Comparison of ENCODE assay signal across 10 cellular contexts in the genomic region with DNA sequence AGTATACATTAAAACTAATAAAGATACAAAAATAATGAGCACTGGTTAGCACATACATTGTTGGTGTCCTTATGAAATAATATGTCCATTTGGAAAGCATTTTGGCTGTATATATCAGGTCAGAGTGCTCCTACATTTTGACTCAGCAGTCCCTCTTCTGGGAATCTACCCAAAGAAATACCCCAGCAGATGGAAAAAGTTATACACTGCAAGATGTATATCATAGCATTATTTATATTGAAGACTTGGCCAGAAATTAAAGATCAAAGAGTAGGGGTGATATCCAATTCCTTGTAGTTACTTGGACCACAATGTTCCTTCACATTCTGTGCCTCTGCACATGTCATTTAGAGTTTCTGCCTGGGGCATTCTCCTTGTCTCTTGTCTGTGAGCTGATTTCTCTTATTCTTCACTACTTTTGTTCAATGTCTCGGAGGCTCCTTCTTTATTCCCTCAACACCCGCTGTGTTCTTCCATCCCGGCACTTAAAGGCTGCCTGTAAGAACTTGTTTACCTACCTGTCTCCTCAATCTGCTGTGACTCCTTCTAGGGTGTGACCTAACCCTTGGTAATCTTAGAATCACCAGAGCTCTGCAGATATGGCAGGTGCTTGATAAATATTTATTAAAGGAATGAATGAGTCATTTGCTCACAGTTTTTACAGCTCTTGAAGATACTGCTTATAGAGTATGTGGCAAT. TPM values are rescaled to one million over a fixed set of nuclear protein-coding genes. Genes with fewer than 3 reads are reported as not detected.
DNase-seq lines count a peak whose midpoint lies in the region; ATAC-seq and TF ChIP-seq lines count a peak whose summit lies in the region.
"Had no signal": no experiment of that assay in that cellular context is flagged by ENCODE, and none has a peak within 500 bp of the region (broad histone marks: within the 10 kb centered on the region; RNA-seq: fewer than 3 reads in every experiment).

No MANE protein-coding gene starts in this region.

- POLR2A ChIA-PET in MCF 10A (lab: Yijun Ruan, JAX) = interaction anchor here (0.6 to 2.2 kb wide), 8 partner anchors 13 to 800 kb away, joined by 3 to 9 read pairs (median 3); a partner anchor contains a TSS

- no peak overlapping the region for H3K4me3 Mint-ChIP-seq in MCF 10A (ENCODE audit: unreplicated experiment)
- peak overlapping the region; percentile 91 for H3K4me3 Mint-ChIP-seq in activated T-helper 17 cell treated with anti-CD3 and anti-CD28 coated beads, Interleukin-2, amount 50 U/mL, for 72 hours

- CTCF ChIA-PET in MCF 10A (lab: Yijun Ruan, JAX) = interaction anchor here (0.6 to 2.3 kb wide), 2 partner anchors 144 to 194 kb away, joined by 5 to 9 read pairs; no protein-coding TSS in a partner anchor

- ATAC-seq in activated T-helper 17 cell treated with anti-CD3 and anti-CD28 coated beads, Interleukin-2, amount 50 U/mL, for 72 hours (replicated peaks) = no peak
- no peak for ATAC-seq in GM21825 (IDR thresholded peaks at IDR 0.05; ENCODE audit: unreplicated experiment)

- BruUV-seq in MCF 10A (replicated peaks; lab: Mats Ljungman, UMichigan) = no TSS peak

- TF ChIP-seq CTCF in MCF 10A (IDR thresholded peaks at IDR 0.05; ENCODE audit: unreplicated experiment) (no peak), breast epithelium (IDR thresholded peaks at IDR 0.05) (no peak), GM13976 (IDR thresholded peaks at IDR 0.05; ENCODE audit: borderline replicate concordance, control extremely low read depth, extremely low read depth, insufficient read depth, missing control alignments) (no peak), colonic mucosa (IDR thresholded peaks at IDR 0.05) (no peak)

- H3K9me3 ChIP-seq in breast epithelium (no peaks in the 10 kb centered on the region), colonic mucosa (no peaks in the 10 kb centered on the region)
- H3K9me3 ChIP-seq: vagina had no signal

- no peaks in the 10 kb centered on the region for H3K9me3 Mint-ChIP-seq in MCF 10A (ENCODE audit: unreplicated experiment)
- no peaks in the 10 kb centered on the region for H3K9me3 Mint-ChIP-seq in activated T-helper 17 cell treated with anti-CD3 and anti-CD28 coated beads, Interleukin-2, amount 50 U/mL, for 72 hours

- peaks cover 34% of the 10 kb centered on the region for H3K4me1 Mint-ChIP-seq in MCF 10A (ENCODE audit: insufficient read depth, unreplicated experiment)
- peaks cover 49% of the 10 kb centered on the region for H3K4me1 Mint-ChIP-seq in activated T-helper 17 cell treated with anti-CD3 and anti-CD28 coated beads, Interleukin-2, amount 50 U/mL, for 72 hours

- H3K27me3 ChIP-seq in breast epithelium = no peaks in the 10 kb centered on the region
- no peaks in the 10 kb centered on the region for H3K27me3 ChIP-seq in colonic mucosa
- H3K27me3 ChIP-seq: BLaER1, vagina had no signal

- in situ Hi-C loops in GM13976 (cut with MboI; ENCODE audit: low sequenced_read_pairs, unreplicated experiment) = no loop called here

- H3K27ac Mint-ChIP-seq in MCF 10A (ENCODE audit: low read depth, unreplicated experiment) = peak overlapping the region; percentile 36
- peak overlapping the region; percentile 99 for H3K27ac Mint-ChIP-seq in activated T-helper 17 cell treated with anti-CD3 and anti-CD28 coated beads, Interleukin-2, amount 50 U/mL, for 72 hours

- H3K9ac ChIP-seq in colonic mucosa (ENCODE audit: low read depth in 2 of 2, low read length in 2 of 2) = no peak overlapping the region
- H3K9ac ChIP-seq: BLaER1 had no signal

- H3K27ac ChIP-seq in breast epithelium (no peak overlapping the region), colonic mucosa (no peak overlapping the region)
- H3K27ac ChIP-seq: BLaER1, vagina had no signal

- peaks cover 4% of the 10 kb centered on the region for H3K36me3 Mint-ChIP-seq in MCF 10A (ENCODE audit: insufficient read depth, unreplicated experiment)
- peaks cover 16% of the 10 kb centered on the region for H3K36me3 Mint-ChIP-seq in activated T-helper 17 cell treated with anti-CD3 and anti-CD28 coated beads, Interleukin-2, amount 50 U/mL, for 72 hours (ENCODE audit: low read depth)

- TF ChIP-seq POLR2A in breast epithelium (IDR thresholded peaks at IDR 0.05) = no peak

- H3K4me1 ChIP-seq in breast epithelium (peaks cover 0 to 3% of the 10 kb centered on the region in 2 donors), colonic mucosa (no peaks in the 10 kb centered on the region)

- H3K27me3 Mint-ChIP-seq in MCF 10A (ENCODE audit: insufficient read depth, unreplicated experiment) = no peaks in the 10 kb centered on the region
- no peaks in the 10 kb centered on the region for H3K27me3 Mint-ChIP-seq in activated T-helper 17 cell treated with anti-CD3 and anti-CD28 coated beads, Interleukin-2, amount 50 U/mL, for 72 hours

- H3K36me3 ChIP-seq in breast epithelium (no peaks in the 10 kb centered on the region), colonic mucosa (no peaks in the 10 kb centered on the region)
- H3K36me3 ChIP-seq: BLaER1, vagina had no signal

- peak; percentile 41 for DNase-seq in MCF 10A (ENCODE audit: unreplicated experiment)
- no peak for DNase-seq in breast epithelium (ENCODE audit: low spot score in 2 of 2)
- DNase-seq in kidney tubule cell (ENCODE audit: low spot score) = peak; percentile 52
- no peak for DNase-seq in GM13976 (ENCODE audit: low spot score)
- no peak for DNase-seq in colonic mucosa
- DNase-seq in COLO829 (ENCODE audit: low spot score) = no peak

- intact Hi-C loops in MCF 10A (cut with micrococcal nuclease) = loop anchor here (2.0 to 5.0 kb wide), 2 partner anchors 179 to 401 kb away; a partner anchor contains a TSS
- intact Hi-C loops in breast epithelium (cut with DNase I; ENCODE audit: low total_unique reads) = no loop called here
- intact Hi-C loops in colonic mucosa (cut with DNase I) = no loop called here

- H3K4me3 ChIP-seq in breast epithelium (no peak overlapping the region), colonic mucosa (no peak overlapping the region)
- H3K4me3 ChIP-seq: BLaER1, vagina had no signal

RNA-seq across cellular contexts. Expression of a gene that starts 3.1 kb away (rescaled TPM):
- 18.5 and 19.8 TPM in 2 replicates for total RNA-seq in MCF 10A (2022)
- total RNA-seq in breast epithelium = 10 to 100 TPM in 2 of 3 donors, 1 to 10 TPM in 1; 1.9 to 17.7 (median 12.8) TPM
- total RNA-seq in activated T-helper 17 cell treated with anti-CD3 and anti-CD28 coated beads, Interleukin-2, amount 50 U/mL, for 72 hours = 10 to 100 TPM; 17.8 to 19.0 TPM
- 1 to 10 TPM; 5.3 to 5.6 TPM for total RNA-seq in colonic mucosa

Comparison
In these comparisons a context has a peak if more than half of its experiments do, and no peak if none do; other contexts are left out.
1. DNase-seq: peak in MCF 10A (single experiment) and kidney tubule cell (single experiment); none in breast epithelium (0 of 2), GM13976 (single experiment), colonic mucosa (single experiment) and COLO829 (single experiment).